16 cellular contexts compared by ENCODE assay signal in the genomic region with DNA sequence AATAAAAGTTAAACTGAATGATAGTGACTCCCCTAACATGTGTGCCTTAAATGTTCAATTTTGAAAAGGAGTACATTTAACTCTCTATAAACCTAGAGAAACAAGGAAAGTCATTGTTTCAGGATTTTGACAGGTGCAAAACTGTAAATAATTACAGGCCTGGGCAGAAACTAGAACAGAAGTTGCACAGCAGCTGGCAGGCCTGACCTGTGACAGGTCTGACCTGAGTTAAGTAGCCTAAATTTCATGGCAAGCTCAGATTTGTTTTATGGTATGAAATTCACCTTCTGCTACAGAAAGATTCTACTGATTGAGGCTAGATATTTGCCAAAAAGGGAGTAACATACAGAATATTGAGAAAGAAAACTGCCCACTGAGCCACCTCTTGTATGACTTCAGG.
DNase-seq lines count a peak whose midpoint lies in the region; ATAC-seq, FAIRE-seq and TF ChIP-seq lines count a peak whose summit lies in the region.
"Had no signal": no experiment of that assay in that cellular context is flagged by ENCODE, and none has a peak within 500 bp of the region (broad histone marks: within the 10 kb centered on the region; RNA-seq: fewer than 3 reads in every experiment).

No MANE protein-coding gene starts in this region.

- H3K9ac ChIP-seq in GM12878 (ENCODE audit: control insufficient read depth, insufficient read depth, low read length) = no peak overlapping the region

- TF ChIP-seq POLR2A in GM12878 (IDR thresholded peaks at IDR 0.05; ENCODE audit: low read depth, low read length) = no peak

- H3K4me1 Mint-ChIP-seq in T-helper 2 cell treated with Interferon-gamma antibody and Interleukin-4, amounts not matched to agents 5 μg/mL and 100 μg/mL, for 36 hours (ENCODE audit: low read depth) = peaks cover 20% of the 10 kb centered on the region

- H3K9me3 Mint-ChIP-seq in T-helper 2 cell treated with Interferon-gamma antibody and Interleukin-4, amounts not matched to agents 5 μg/mL and 100 μg/mL, for 36 hours = no peaks in the 10 kb centered on the region
- H3K9me3 Mint-ChIP-seq: activated CD4-positive, alpha-beta memory T cell treated with anti-CD3 and anti-CD28 coated beads, Interleukin-2, amount 10 ng/mL, durations not matched to agents 7 days and 5 days had no signal

- FAIRE-seq in GM12878 (lab: Jason Lieb, UNC) = no peak

- TF ChIP-seq CTCF in GM12878 (IDR thresholded peaks at IDR 0.05 in 2 of 3, conservative IDR thresholded peaks at IDR 0.05 in 1 of 3; ENCODE audit: control insufficient read depth in 2 of 3, extremely low read depth in 1 of 3, insufficient read depth in 1 of 3, low read depth in 3 of 3, low read length in 3 of 3) (no peak), psoas muscle (IDR thresholded peaks at IDR 0.05) (no peak)

- peak; percentile 41 for DNase-seq in DMS53 treated with DMSO at 0.1 percent for 48 hours (lab: John Stamatoyannopoulos, UW; ENCODE audit: unreplicated experiment)
- peak; percentile 39 for DNase-seq in NCI-H345 (lab: John Stamatoyannopoulos, UW)
- no peak for DNase-seq in GM12878 (ENCODE audit: low read depth, low spot score)
- DNase-seq in psoas muscle = no peak
- no peak for DNase-seq in right cardiac atrium
- DNase-seq in T-helper 2 cell treated with Interferon-gamma antibody and Interleukin-4, amounts not matched to agents 5 μg/mL and 100 μg/mL, for 36 hours (ENCODE audit: low spot score) = no peak
- no peak for DNase-seq in SW480 (ENCODE audit: low spot score)
- DNase-seq: activated CD4-positive, alpha-beta memory T cell treated with anti-CD3 and anti-CD28 coated beads, Interleukin-2, amount 10 ng/mL, durations not matched to agents 7 days and 5 days; AML-193; amygdala; DMS79 treated with DMSO at 0.1 percent for 48 hours; head of caudate nucleus; Kasumi-1; Right ventricle myocardium superior; thyroid gland had no signal

- H3K36me3 Mint-ChIP-seq in T-helper 2 cell treated with Interferon-gamma antibody and Interleukin-4, amounts not matched to agents 5 μg/mL and 100 μg/mL, for 36 hours (ENCODE audit: low read depth) = no peaks in the 10 kb centered on the region

- H3K79me2 ChIP-seq in GM12878 (ENCODE audit: control insufficient read depth, insufficient read depth, low read length) = no peaks in the 10 kb centered on the region

- H3K9me3 ChIP-seq in GM12878 (replicated peaks; ENCODE audit: control insufficient read depth, insufficient read depth, low read length) (no peaks in the 10 kb centered on the region), psoas muscle (no peaks in the 10 kb centered on the region), right cardiac atrium (ENCODE audit: control insufficient read depth, low read length) (no peaks in the 10 kb centered on the region)
- H3K9me3 ChIP-seq: thyroid gland had no signal

- H3K27me3 ChIP-seq in GM12878 (replicated peaks in 1 of 2; ENCODE audit: control insufficient read depth in 2 of 2, insufficient read depth in 2 of 2, low read length in 1 of 2) (no peaks in the 10 kb centered on the region), psoas muscle (ENCODE audit: insufficient read depth in 3 of 3, low read length in 2 of 3) (no peaks in the 10 kb centered on the region), right cardiac atrium (ENCODE audit: control insufficient read depth, insufficient read depth) (no peaks in the 10 kb centered on the region)
- H3K27me3 ChIP-seq: thyroid gland had no signal

- no peaks in the 10 kb centered on the region for H3K27me3 Mint-ChIP-seq in T-helper 2 cell treated with Interferon-gamma antibody and Interleukin-4, amounts not matched to agents 5 μg/mL and 100 μg/mL, for 36 hours (ENCODE audit: low read depth)
- H3K27me3 Mint-ChIP-seq: activated CD4-positive, alpha-beta memory T cell treated with anti-CD3 and anti-CD28 coated beads, Interleukin-2, amount 10 ng/mL, durations not matched to agents 7 days and 5 days had no signal

- no peak overlapping the region for H3K27ac Mint-ChIP-seq in T-helper 2 cell treated with Interferon-gamma antibody and Interleukin-4, amounts not matched to agents 5 μg/mL and 100 μg/mL, for 36 hours
- H3K27ac Mint-ChIP-seq: activated CD4-positive, alpha-beta memory T cell treated with anti-CD3 and anti-CD28 coated beads, Interleukin-2, amount 10 ng/mL, durations not matched to agents 7 days and 5 days had no signal

- H3K27ac ChIP-seq in GM12878 (ENCODE audit: control insufficient read depth, insufficient read depth) = no peak overlapping the region
- no peak overlapping the region for H3K27ac ChIP-seq in psoas muscle
- H3K27ac ChIP-seq in right cardiac atrium (ENCODE audit: low read length) = no peak overlapping the region
- H3K27ac ChIP-seq: thyroid gland had no signal

- RAD21 ChIA-PET in GM12878 (lab: Charles Lee; ENCODE audit: unreplicated experiment) = no interaction called here

- ATAC-seq in HG02642 (IDR thresholded peaks at IDR 0.05; ENCODE audit: poor library complexity, unreplicated experiment) (peak; percentile 62), GM12878 (peak; percentile 63), psoas muscle (no peak), right cardiac atrium (no peak)

- no peak overlapping the region for H3K4me2 ChIP-seq in GM12878 (ENCODE audit: control insufficient read depth, insufficient read depth)

- intact Hi-C loops in GM12878 (cut with micrococcal nuclease; ENCODE audit: unreplicated experiment) = loop anchor here (10.0 kb wide), 3 partner anchors 136 to 894 kb away; a partner anchor contains a TSS
- intact Hi-C loops in psoas muscle (cut with DNase I) = no loop called here
- intact Hi-C loops in right cardiac atrium (cut with DNase I) = no loop called here

- no TSS peak for BruUV-seq in GM12878 (replicated peaks; lab: Mats Ljungman, UMichigan)

- no peak for TF ChIP-seq RAD21 in GM12878 (IDR thresholded peaks at IDR 0.05; ENCODE audit: insufficient read depth, low read depth, low read length)

- SMC1A ChIA-PET in GM12878 (lab: Charles Lee; ENCODE audit: uncharacterized antibody, unreplicated experiment) = interaction anchor here (0.6 to 1.8 kb wide), 5 partner anchors 10 to 164 kb away, joined by 3 to 10 read pairs (median 4); no protein-coding TSS in a partner anchor

- no peak overlapping the region for H2AFZ ChIP-seq in GM12878 (ENCODE audit: control insufficient read depth, low read depth, low read length)

- H3K4me3 ChIP-seq in GM12878 (no peak overlapping the region), psoas muscle (no peak overlapping the region), right cardiac atrium (ENCODE audit: low read length) (no peak overlapping the region)
- H3K4me3 ChIP-seq: thyroid gland had no signal

- no peak for TF ChIP-seq EP300 in GM12878 (IDR thresholded peaks at IDR 0.05; ENCODE audit: borderline replicate concordance in 1 of 2, control insufficient read depth in 1 of 2, low read depth in 2 of 2, low read length in 2 of 2)

- in situ Hi-C loops in GM12878 (cut with MboI) = no loop called here

- POLR2A ChIA-PET in GM12878 (lab: Charles Lee) = interaction anchor here (0.7 kb wide), 1 partner anchor 103 kb away, joined by 5 read pairs; no protein-coding TSS in a partner anchor

- H3K4me3 Mint-ChIP-seq in T-helper 2 cell treated with Interferon-gamma antibody and Interleukin-4, amounts not matched to agents 5 μg/mL and 100 μg/mL, for 36 hours = no peak overlapping the region
- H3K4me3 Mint-ChIP-seq: activated CD4-positive, alpha-beta memory T cell treated with anti-CD3 and anti-CD28 coated beads, Interleukin-2, amount 10 ng/mL, durations not matched to agents 7 days and 5 days had no signal

- H3K36me3 ChIP-seq in GM12878 (ENCODE audit: control insufficient read depth in 2 of 2, insufficient read depth in 2 of 2, low read length in 1 of 2) = no peaks in the 10 kb centered on the region
- H3K36me3 ChIP-seq in psoas muscle (ENCODE audit: insufficient read depth in 1 of 2, low read depth in 1 of 2) = no peaks in the 10 kb centered on the region
- H3K36me3 ChIP-seq: thyroid gland had no signal

- CTCF ChIA-PET in GM12878 (lab: Yijun Ruan, JAX) = no interaction called here

- H3K4me1 ChIP-seq in GM12878 (ENCODE audit: control insufficient read depth, insufficient read depth, low read length) (no peaks in the 10 kb centered on the region), psoas muscle (no peaks in the 10 kb centered on the region), right cardiac atrium (ENCODE audit: control insufficient read depth, insufficient read depth, low read length) (no peaks in the 10 kb centered on the region)
- H3K4me1 ChIP-seq: thyroid gland had no signal

- no peaks in the 10 kb centered on the region for H4K20me1 ChIP-seq in GM12878 (ENCODE audit: control insufficient read depth, insufficient read depth)

TF ChIP-seq in GM12878, 131 proteins besides CTCF, POLR2A, EP300 and RAD21 (continues in another document):
- TF ChIP-seq SUZ12 (IDR thresholded peaks at IDR 0.05; ENCODE audit: unreplicated experiment) = no peak
- TF ChIP-seq POU2F2 (IDR thresholded peaks at IDR 0.05; ENCODE audit: borderline replicate concordance, low read depth, low read length) = no peak
- TF ChIP-seq EED (IDR thresholded peaks at IDR 0.05; ENCODE audit: low read depth) = no peak
- TF ChIP-seq NFIC (IDR thresholded peaks at IDR 0.05; ENCODE audit: low read depth, low read length) = no peak
- no peak for TF ChIP-seq EGR1 (IDR thresholded peaks at IDR 0.05; ENCODE audit: borderline replicate concordance in 1 of 2, low read depth in 2 of 2, low read length in 2 of 2)
- TF ChIP-seq, protein P1, sequence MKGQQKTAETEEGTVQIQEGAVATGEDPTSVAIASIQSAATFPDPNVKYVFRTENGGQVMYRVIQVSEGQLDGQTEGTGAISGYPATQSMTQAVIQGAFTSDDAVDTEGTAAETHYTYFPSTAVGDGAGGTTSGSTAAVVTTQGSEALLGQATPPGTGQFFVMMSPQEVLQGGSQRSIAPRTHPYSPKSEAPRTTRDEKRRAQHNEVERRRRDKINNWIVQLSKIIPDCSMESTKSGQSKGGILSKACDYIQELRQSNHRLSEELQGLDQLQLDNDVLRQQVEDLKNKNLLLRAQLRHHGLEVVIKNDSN (IDR thresholded peaks at IDR 0.05; ENCODE audit: borderline replicate concordance, extremely low read length, insufficient read depth, low read depth, low read length) = no peak
- TF ChIP-seq, protein P2, sequence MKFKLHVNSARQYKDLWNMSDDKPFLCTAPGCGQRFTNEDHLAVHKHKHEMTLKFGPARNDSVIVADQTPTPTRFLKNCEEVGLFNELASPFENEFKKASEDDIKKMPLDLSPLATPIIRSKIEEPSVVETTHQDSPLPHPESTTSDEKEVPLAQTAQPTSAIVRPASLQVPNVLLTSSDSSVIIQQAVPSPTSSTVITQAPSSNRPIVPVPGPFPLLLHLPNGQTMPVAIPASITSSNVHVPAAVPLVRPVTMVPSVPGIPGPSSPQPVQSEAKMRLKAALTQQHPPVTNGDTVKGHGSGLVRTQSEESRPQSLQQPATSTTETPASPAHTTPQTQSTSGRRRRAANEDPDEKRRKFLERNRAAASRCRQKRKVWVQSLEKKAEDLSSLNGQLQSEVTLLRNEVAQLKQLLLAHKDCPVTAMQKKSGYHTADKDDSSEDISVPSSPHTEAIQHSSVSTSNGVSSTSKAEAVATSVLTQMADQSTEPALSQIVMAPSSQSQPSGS (IDR thresholded peaks at IDR 0.05; ENCODE audit: low read length) = no peak
- TF ChIP-seq CBFB (IDR thresholded peaks at IDR 0.05; ENCODE audit: low read depth) = no peak
- TF ChIP-seq NR2F1 (conservative IDR thresholded peaks at IDR 0.05) = no peak

Comparison
In these comparisons a context has a peak if more than half of its experiments do, and no peak if none do; other contexts are left out.
1. DNase-seq: peak in DMS53 treated with DMSO at 0.1 percent for 48 hours (single experiment) and NCI-H345 (single experiment); none in GM12878 (single experiment), psoas muscle (0 of 2), right cardiac atrium (0 of 3), T-helper 2 cell treated with Interferon-gamma antibody and Interleukin-4, amounts not matched to agents 5 μg/mL and 100 μg/mL, for 36 hours (single experiment) and SW480 (single experiment).
2. ATAC-seq: peak in HG02642 (single experiment) and GM12878 (single experiment); none in psoas muscle (0 of 4) and right cardiac atrium (0 of 2).